ENCODE assay signal across 23 cellular contexts in the genomic region with DNA sequence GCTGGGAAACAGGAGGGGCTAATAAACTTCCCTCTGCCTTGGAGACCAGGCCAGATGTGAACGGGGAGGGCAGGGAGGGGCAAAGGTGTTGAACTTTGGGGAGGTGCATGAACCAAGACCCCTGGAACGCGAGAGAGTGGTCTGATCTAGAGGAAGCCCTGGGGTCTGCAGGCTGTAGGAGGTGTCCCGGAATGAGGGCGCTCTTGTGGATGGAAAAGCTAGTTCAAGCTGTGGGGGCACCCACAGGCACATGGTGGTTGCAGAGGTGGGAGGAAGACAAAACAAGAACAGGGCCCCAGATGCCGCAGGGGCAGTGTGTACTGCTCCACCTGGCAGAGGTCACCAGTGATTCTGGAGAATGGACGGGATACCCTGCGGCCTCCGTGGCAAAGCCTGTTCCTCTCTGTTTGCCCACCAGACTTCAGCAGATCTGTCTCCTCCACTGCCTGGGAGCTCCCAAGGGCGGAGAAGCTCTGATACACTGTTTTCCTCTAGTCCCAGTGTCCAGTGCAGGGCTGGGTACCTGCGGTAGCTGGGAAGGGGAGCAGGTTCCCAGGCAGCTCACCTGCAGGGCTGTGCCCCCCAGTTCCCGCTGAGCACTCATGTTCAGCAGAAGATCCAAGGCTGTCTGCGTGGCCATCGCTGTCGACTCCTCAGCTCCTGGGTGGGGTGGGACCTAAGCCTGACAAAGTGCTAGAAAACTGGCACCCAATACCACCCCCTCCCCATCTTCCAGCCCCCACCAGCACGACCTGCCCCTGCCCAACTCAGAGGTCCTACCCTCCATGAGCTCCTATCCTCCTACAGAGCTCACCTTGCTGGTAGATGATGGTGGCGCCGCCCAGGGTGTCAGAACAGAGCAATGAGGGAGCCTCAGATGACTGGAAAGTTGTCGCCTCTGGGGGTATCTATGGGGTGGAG. TPM values are rescaled to one million over a fixed set of nuclear protein-coding genes. Genes with fewer than 3 reads are reported as not detected.
DNase-seq lines count a peak whose midpoint lies in the region; ATAC-seq and TF ChIP-seq lines count a peak whose summit lies in the region.
"Had no signal": no experiment of that assay in that cellular context is flagged by ENCODE, and none has a peak within 500 bp of the region (broad histone marks: within the 10 kb centered on the region; RNA-seq: fewer than 3 reads in every experiment).

No MANE protein-coding gene starts in this region.

- CTCF ChIA-PET in activated naive CD4-positive, alpha-beta T cell treated with anti-CD3 and anti-CD28 coated beads for 36 hours (lab: Charles Lee): interaction anchor here (5.7 kb wide), 1 partner anchor 12 kb away, joined by 62 read pairs; no protein-coding TSS in a partner anchor

- peaks cover 62% of the 10 kb centered on the region for H3K36me3 Mint-ChIP-seq in stimulated activated naive CD8-positive, alpha-beta T cell treated with anti-CD3 and anti-CD28 coated beads, Interleukin-15, Interleukin-2, amounts not matched to agents 100 ng/mL and 50 ng/mL, for 24 hours (ENCODE audit: low read depth)
- H3K36me3 Mint-ChIP-seq in activated naive CD4-positive, alpha-beta T cell treated with anti-CD3 and anti-CD28 coated beads for 36 hours (ENCODE audit: low read depth): peaks cover 29% of the 10 kb centered on the region

- H3K4me1 Mint-ChIP-seq in stimulated activated naive CD8-positive, alpha-beta T cell treated with anti-CD3 and anti-CD28 coated beads, Interleukin-15, Interleukin-2, amounts not matched to agents 100 ng/mL and 50 ng/mL, for 24 hours (ENCODE audit: low read depth): no peaks in the 10 kb centered on the region
- no peaks in the 10 kb centered on the region for H3K4me1 Mint-ChIP-seq in activated naive CD4-positive, alpha-beta T cell treated with anti-CD3 and anti-CD28 coated beads for 36 hours (ENCODE audit: low read depth)

- H3K9me3 Mint-ChIP-seq in stimulated activated naive CD8-positive, alpha-beta T cell treated with anti-CD3 and anti-CD28 coated beads, Interleukin-15, Interleukin-2, amounts not matched to agents 100 ng/mL and 50 ng/mL, for 24 hours: no peaks in the 10 kb centered on the region
- no peaks in the 10 kb centered on the region for H3K9me3 Mint-ChIP-seq in activated naive CD4-positive, alpha-beta T cell treated with anti-CD3 and anti-CD28 coated beads for 36 hours
- H3K9me3 Mint-ChIP-seq: CD4-positive, alpha-beta memory T cell; HFFc6; IgD-negative memory B cell had no signal

- no peak for TF ChIP-seq EP300 in sigmoid colon (IDR thresholded peaks at IDR 0.05)

- H3K27ac Mint-ChIP-seq in stimulated activated naive CD8-positive, alpha-beta T cell treated with anti-CD3 and anti-CD28 coated beads, Interleukin-15, Interleukin-2, amounts not matched to agents 100 ng/mL and 50 ng/mL, for 24 hours: peak overlapping the region; percentile 49
- H3K27ac Mint-ChIP-seq in activated naive CD4-positive, alpha-beta T cell treated with anti-CD3 and anti-CD28 coated beads for 36 hours: no peak overlapping the region
- H3K27ac Mint-ChIP-seq: HFFc6 had no signal

- no peaks in the 10 kb centered on the region for H3K27me3 Mint-ChIP-seq in stimulated activated naive CD8-positive, alpha-beta T cell treated with anti-CD3 and anti-CD28 coated beads, Interleukin-15, Interleukin-2, amounts not matched to agents 100 ng/mL and 50 ng/mL, for 24 hours
- H3K27me3 Mint-ChIP-seq in activated naive CD4-positive, alpha-beta T cell treated with anti-CD3 and anti-CD28 coated beads for 36 hours (ENCODE audit: low read depth): no peaks in the 10 kb centered on the region
- H3K27me3 Mint-ChIP-seq: CD4-positive, alpha-beta memory T cell; IgD-negative memory B cell had no signal

- H3K9me3 ChIP-seq in sigmoid colon: no peaks in the 10 kb centered on the region
- H3K9me3 ChIP-seq: BE2C had no signal

- no peak for ATAC-seq in stimulated activated naive CD8-positive, alpha-beta T cell treated with anti-CD3 and anti-CD28 coated beads, Interleukin-15, Interleukin-2, amounts not matched to agents 100 U/mL and 50 U/mL, for 24 hours
- ATAC-seq in HG02610 (IDR thresholded peaks at IDR 0.05; ENCODE audit: unreplicated experiment) (no peak), GM21528 (IDR thresholded peaks at IDR 0.05; ENCODE audit: low FRiP score, unreplicated experiment) (no peak)

- no peak for TF ChIP-seq CTCF in sigmoid colon (IDR thresholded peaks at IDR 0.05)

- peaks cover 46 to 88% (median 67%) of the 10 kb centered on the region in 4 donors for H3K36me3 ChIP-seq in sigmoid colon

- TF ChIP-seq POLR2A in sigmoid colon (IDR thresholded peaks at IDR 0.05): no peak

- 88 to 89% methylated on average over 19 of the region's 19 CpGs for WGBS in sigmoid colon, 2 donors

- no peak overlapping the region for H3K4me3 Mint-ChIP-seq in stimulated activated naive CD8-positive, alpha-beta T cell treated with anti-CD3 and anti-CD28 coated beads, Interleukin-15, Interleukin-2, amounts not matched to agents 100 ng/mL and 50 ng/mL, for 24 hours
- H3K4me3 Mint-ChIP-seq in activated naive CD4-positive, alpha-beta T cell treated with anti-CD3 and anti-CD28 coated beads for 36 hours: no peak overlapping the region
- H3K4me3 Mint-ChIP-seq: CD4-positive, alpha-beta memory T cell; HFFc6 had no signal

- DNase-seq in activated CD4-positive, CD25-positive, alpha-beta regulatory T cell treated with anti-CD3 and anti-CD28 coated beads, Interleukin-2, amount 50 U/mL, for 72 hours: peak; percentile 7
- no peak for DNase-seq in activated CD4-positive, CD25-positive, alpha-beta regulatory T cell (lab: John Stamatoyannopoulos, UW)
- DNase-seq in stimulated activated naive CD8-positive, alpha-beta T cell treated with anti-CD3 and anti-CD28 coated beads, Interleukin-15, Interleukin-2, amounts not matched to agents 100 U/mL and 50 U/mL, for 24 hours: no peak
- peak; percentile 56 for DNase-seq in sigmoid colon
- DNase-seq in activated naive CD4-positive, alpha-beta T cell treated with anti-CD3 and anti-CD28 coated beads for 36 hours: no peak
- DNase-seq: BE2C; Calu3; CD4-positive, alpha-beta memory T cell; DMS53; HFFc6; Kasumi-1; MM.1S; NCI-H1092 treated with DMSO at 0.1 percent for 48 hours; NCI-H1694; NCI-H446; NCI-H748 treated with DMSO at 0.1 percent for 48 hours had no signal

- H3K4me3 ChIP-seq in sigmoid colon: no peak overlapping the region

- intact Hi-C loops in sigmoid colon (cut with DNase I): no loop called here
- intact Hi-C loops in activated naive CD4-positive, alpha-beta T cell treated with anti-CD3 and anti-CD28 coated beads for 36 hours (cut with micrococcal nuclease): no loop called here

- H3K27me3 ChIP-seq in sigmoid colon: no peaks in the 10 kb centered on the region
- H3K27me3 ChIP-seq: BE2C had no signal

- H3K27ac ChIP-seq in sigmoid colon: no peak overlapping the region
- H3K27ac ChIP-seq: 22Rv1 had no signal

- no peaks in the 10 kb centered on the region for H3K4me1 ChIP-seq in sigmoid colon
- H3K4me1 ChIP-seq: BE2C had no signal

RNA-seq across cellular contexts. Expression of a gene that starts 14.7 kb away (rescaled TPM):
- 10 to 100 TPM; 12.0 to 24.4 (median 14.9) TPM for total RNA-seq in sigmoid colon
- polyA plus RNA-seq in sigmoid colon: 10 to 100 TPM in 1 of 3 donors, 1 to 10 TPM in 2; 5.4 to 17.1 (median 5.5) TPM
- total RNA-seq in activated naive CD4-positive, alpha-beta T cell treated with anti-CD3 and anti-CD28 coated beads for 36 hours: 10 to 100 TPM; 26.8 to 28.0 TPM

RNA-seq across cellular contexts. Expression of a gene that starts 22.8 kb away (rescaled TPM):
- 10 to 100 TPM; 31.4 to 39.3 (median 32.5) TPM for total RNA-seq in sigmoid colon
- 10 to 100 TPM; 26.4 to 37.8 (median 27.2) TPM for polyA plus RNA-seq in sigmoid colon
- 10 to 100 TPM; 39.2 to 39.5 TPM for total RNA-seq in activated naive CD4-positive, alpha-beta T cell treated with anti-CD3 and anti-CD28 coated beads for 36 hours

RNA-seq across cellular contexts. Expression of a gene that starts 45.3 kb away (rescaled TPM):
- 100 to 1,000 TPM in 3 of 4 donors, 10 to 100 TPM in 1; 68.7 to 296 (median 156) TPM for total RNA-seq in sigmoid colon
- polyA plus RNA-seq in sigmoid colon: 10 to 100 TPM; 36.6 to 52.0 (median 47.4) TPM
- total RNA-seq in activated naive CD4-positive, alpha-beta T cell treated with anti-CD3 and anti-CD28 coated beads for 36 hours: 1 to 10 TPM; 4.3 to 4.8 TPM

RNA-seq across cellular contexts. Expression of a gene that starts 51.4 kb away (rescaled TPM):
- under 1 TPM in 1 of 4 donors, not detected in 3; 0.27 TPM for total RNA-seq in sigmoid colon
- polyA plus RNA-seq in sigmoid colon: 10 to 100 TPM in 1 of 3 donors, 1 to 10 TPM in 1, under 1 TPM in 1; 0.60 to 27.1 (median 2.5) TPM
- not detected for total RNA-seq in activated naive CD4-positive, alpha-beta T cell treated with anti-CD3 and anti-CD28 coated beads for 36 hours
- total RNA-seq: Calu3, H4, HFFc6, HT-29 had no signal
- polyA plus RNA-seq: CD4-positive, alpha-beta memory T cell; IgD-negative memory B cell had no signal

Comparison
In these comparisons a context has a peak if more than half of its experiments do, and no peak if none do; other contexts are left out.
1. DNase-seq: peak in activated CD4-positive, CD25-positive, alpha-beta regulatory T cell treated with anti-CD3 and anti-CD28 coated beads, Interleukin-2, amount 50 U/mL, for 72 hours (single experiment) and sigmoid colon (single experiment); none in activated CD4-positive, CD25-positive, alpha-beta regulatory T cell (0 of 4), stimulated activated naive CD8-positive, alpha-beta T cell treated with anti-CD3 and anti-CD28 coated beads, Interleukin-15, Interleukin-2, amounts not matched to agents 100 U/mL and 50 U/mL, for 24 hours (single experiment) and activated naive CD4-positive, alpha-beta T cell treated with anti-CD3 and anti-CD28 coated beads for 36 hours (single experiment).
2. RNA of a gene that starts 45.3 kb away (total RNA-seq): 68.7 to 296 TPM in sigmoid colon; 4.3 to 4.8 TPM in activated naive CD4-positive, alpha-beta T cell treated with anti-CD3 and anti-CD28 coated beads for 36 hours; every median in the first group is over 10 times any median in the second.